Comparison of ENCODE assay signal across 1 cellular context in the genomic region with DNA sequence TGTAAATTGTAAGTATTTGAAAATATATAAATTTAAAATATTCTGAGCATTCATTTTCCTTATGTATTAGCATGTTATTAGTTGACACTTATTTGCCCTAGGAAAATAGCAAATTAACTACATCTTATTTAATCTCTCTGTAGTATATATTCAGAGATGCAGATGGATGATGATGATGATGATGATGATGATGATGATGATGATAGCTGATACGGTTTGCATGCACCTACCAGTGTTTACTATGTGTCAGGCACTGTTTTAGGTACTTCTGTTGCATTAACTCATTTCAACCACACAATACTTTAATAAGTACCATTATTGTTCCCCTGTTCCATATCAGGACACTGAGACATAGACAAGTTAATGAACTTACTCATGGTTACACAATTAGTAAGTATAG.
TF ChIP-seq lines count a peak whose summit lies in the region.

No MANE protein-coding gene starts in this region.

TF ChIP-seq in HEK293, 187 proteins besides CTCF, POLR2A, EP300 and RAD21 (continued from another document):
- TF ChIP-seq, protein P1, sequence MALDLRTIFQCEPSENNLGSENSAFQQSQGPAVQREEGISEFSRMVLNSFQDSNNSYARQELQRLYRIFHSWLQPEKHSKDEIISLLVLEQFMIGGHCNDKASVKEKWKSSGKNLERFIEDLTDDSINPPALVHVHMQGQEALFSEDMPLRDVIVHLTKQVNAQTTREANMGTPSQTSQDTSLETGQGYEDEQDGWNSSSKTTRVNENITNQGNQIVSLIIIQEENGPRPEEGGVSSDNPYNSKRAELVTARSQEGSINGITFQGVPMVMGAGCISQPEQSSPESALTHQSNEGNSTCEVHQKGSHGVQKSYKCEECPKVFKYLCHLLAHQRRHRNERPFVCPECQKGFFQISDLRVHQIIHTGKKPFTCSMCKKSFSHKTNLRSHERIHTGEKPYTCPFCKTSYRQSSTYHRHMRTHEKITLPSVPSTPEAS (tag by site-specific recombination; IDR thresholded peaks at IDR 0.05), result no peak
